Comparison of ENCODE assay signal across 1 cellular context in the genomic region with DNA sequence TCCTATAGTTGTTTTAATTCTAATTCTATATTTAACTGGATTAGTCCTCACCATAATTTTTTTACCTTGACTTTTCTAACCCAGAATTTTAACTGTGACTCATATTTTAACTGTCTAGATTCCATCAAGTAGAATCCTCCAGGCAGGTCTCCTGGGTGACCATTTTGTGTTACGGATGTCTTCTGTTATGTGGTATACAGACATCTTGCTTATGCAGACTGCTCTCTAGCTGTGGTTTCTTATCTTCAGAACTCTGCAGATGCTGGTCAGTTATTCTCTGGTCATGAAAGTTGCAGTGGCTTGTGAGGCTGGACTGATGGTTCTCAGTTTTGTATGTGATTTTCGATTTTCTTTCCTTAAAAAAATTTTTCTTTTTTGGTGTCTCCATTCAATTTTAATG.
TF ChIP-seq lines count a peak whose summit lies in the region.

No MANE protein-coding gene starts in this region.

TF ChIP-seq in GM23338, 12 proteins besides CTCF, POLR2A, EP300 and RAD21 (continued from another document):
- TF ChIP-seq, protein P1, sequence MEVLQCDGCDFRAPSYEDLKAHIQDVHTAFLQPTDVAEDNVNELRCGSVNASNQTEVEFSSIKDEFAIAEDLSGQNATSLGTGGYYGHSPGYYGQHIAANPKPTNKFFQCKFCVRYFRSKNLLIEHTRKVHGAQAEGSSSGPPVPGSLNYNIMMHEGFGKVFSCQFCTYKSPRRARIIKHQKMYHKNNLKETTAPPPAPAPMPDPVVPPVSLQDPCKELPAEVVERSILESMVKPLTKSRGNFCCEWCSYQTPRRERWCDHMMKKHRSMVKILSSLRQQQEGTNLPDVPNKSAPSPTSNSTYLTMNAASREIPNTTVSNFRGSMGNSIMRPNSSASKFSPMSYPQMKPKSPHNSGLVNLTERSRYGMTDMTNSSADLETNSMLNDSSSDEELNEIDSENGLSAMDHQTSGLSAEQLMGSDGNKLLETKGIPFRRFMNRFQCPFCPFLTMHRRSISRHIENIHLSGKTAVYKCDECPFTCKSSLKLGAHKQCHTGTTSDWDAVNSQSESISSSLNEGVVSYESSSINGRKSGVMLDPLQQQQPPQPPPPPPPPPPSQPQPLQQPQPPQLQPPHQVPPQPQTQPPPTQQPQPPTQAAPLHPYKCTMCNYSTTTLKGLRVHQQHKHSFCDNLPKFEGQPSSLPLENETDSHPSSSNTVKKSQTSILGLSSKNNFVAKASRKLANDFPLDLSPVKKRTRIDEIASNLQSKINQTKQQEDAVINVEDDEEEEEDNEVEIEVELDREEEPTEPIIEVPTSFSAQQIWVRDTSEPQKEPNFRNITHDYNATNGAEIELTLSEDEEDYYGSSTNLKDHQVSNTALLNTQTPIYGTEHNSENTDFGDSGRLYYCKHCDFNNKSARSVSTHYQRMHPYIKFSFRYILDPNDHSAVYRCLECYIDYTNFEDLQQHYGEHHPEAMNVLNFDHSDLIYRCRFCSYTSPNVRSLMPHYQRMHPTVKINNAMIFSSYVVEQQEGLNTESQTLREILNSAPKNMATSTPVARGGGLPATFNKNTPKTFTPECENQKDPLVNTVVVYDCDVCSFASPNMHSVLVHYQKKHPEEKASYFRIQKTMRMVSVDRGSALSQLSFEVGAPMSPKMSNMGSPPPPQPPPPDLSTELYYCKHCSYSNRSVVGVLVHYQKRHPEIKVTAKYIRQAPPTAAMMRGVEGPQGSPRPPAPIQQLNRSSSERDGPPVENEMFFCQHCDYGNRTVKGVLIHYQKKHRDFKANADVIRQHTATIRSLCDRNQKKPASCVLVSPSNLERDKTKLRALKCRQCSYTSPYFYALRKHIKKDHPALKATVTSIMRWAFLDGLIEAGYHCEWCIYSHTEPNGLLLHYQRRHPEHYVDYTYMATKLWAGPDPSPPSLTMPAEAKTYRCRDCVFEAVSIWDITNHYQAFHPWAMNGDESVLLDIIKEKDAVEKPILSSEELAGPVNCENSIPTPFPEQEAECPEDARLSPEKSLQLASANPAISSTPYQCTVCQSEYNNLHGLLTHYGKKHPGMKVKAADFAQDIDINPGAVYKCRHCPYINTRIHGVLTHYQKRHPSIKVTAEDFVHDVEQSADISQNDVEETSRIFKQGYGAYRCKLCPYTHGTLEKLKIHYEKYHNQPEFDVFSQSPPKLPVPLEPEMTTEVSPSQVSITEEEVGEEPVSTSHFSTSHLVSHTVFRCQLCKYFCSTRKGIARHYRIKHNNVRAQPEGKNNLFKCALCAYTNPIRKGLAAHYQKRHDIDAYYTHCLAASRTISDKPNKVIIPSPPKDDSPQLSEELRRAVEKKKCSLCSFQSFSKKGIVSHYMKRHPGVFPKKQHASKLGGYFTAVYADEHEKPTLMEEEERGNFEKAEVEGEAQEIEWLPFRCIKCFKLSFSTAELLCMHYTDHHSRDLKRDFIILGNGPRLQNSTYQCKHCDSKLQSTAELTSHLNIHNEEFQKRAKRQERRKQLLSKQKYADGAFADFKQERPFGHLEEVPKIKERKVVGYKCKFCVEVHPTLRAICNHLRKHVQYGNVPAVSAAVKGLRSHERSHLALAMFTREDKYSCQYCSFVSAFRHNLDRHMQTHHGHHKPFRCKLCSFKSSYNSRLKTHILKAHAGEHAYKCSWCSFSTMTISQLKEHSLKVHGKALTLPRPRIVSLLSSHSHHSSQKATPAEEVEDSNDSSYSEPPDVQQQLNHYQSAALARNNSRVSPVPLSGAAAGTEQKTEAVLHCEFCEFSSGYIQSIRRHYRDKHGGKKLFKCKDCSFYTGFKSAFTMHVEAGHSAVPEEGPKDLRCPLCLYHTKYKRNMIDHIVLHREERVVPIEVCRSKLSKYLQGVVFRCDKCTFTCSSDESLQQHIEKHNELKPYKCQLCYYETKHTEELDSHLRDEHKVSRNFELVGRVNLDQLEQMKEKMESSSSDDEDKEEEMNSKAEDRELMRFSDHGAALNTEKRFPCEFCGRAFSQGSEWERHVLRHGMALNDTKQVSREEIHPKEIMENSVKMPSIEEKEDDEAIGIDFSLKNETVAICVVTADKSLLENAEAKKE (CRISPR knock-in tag; IDR thresholded peaks at IDR 0.05): no peak
- TF ChIP-seq CREB1 (CRISPR knock-in tag; IDR thresholded peaks at IDR 0.05; ENCODE audit: low read depth) (no peak), EZH2phosphoT487 (IDR thresholded peaks at IDR 0.05; ENCODE audit: unreplicated experiment) (no peak), JUNB (IDR thresholded peaks at IDR 0.05; ENCODE audit: unreplicated experiment) (no peak), ZNF331 (CRISPR knock-in tag; IDR thresholded peaks at IDR 0.05; ENCODE audit: low read depth) (no peak), EZH2 (IDR thresholded peaks at IDR 0.05; ENCODE audit: low read depth, unreplicated experiment) (no peak)
- TF ChIP-seq, protein P2, sequence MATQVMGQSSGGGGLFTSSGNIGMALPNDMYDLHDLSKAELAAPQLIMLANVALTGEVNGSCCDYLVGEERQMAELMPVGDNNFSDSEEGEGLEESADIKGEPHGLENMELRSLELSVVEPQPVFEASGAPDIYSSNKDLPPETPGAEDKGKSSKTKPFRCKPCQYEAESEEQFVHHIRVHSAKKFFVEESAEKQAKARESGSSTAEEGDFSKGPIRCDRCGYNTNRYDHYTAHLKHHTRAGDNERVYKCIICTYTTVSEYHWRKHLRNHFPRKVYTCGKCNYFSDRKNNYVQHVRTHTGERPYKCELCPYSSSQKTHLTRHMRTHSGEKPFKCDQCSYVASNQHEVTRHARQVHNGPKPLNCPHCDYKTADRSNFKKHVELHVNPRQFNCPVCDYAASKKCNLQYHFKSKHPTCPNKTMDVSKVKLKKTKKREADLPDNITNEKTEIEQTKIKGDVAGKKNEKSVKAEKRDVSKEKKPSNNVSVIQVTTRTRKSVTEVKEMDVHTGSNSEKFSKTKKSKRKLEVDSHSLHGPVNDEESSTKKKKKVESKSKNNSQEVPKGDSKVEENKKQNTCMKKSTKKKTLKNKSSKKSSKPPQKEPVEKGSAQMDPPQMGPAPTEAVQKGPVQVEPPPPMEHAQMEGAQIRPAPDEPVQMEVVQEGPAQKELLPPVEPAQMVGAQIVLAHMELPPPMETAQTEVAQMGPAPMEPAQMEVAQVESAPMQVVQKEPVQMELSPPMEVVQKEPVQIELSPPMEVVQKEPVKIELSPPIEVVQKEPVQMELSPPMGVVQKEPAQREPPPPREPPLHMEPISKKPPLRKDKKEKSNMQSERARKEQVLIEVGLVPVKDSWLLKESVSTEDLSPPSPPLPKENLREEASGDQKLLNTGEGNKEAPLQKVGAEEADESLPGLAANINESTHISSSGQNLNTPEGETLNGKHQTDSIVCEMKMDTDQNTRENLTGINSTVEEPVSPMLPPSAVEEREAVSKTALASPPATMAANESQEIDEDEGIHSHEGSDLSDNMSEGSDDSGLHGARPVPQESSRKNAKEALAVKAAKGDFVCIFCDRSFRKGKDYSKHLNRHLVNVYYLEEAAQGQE (IDR thresholded peaks at IDR 0.05; ENCODE audit: unreplicated experiment): no peak
